14 cellular contexts compared by ENCODE assay signal in genomic region chr7:69839782-69840181, GRCh38.
DNase-seq lines count a peak whose midpoint lies in the region; ATAC-seq and TF ChIP-seq lines count a peak whose summit lies in the region.
"Had no signal": no experiment of that assay in that cellular context is flagged by ENCODE, and none has a peak within 500 bp of the region (broad histone marks: within the 10 kb centered on the region; RNA-seq: fewer than 3 reads in every experiment).

No MANE protein-coding gene starts in this region.

- H3K9me3 Mint-ChIP-seq in neural crest cell, result no peaks in the 10 kb centered on the region

- H3K36me3 Mint-ChIP-seq in neural crest cell (ENCODE audit: low read depth), result no peaks in the 10 kb centered on the region

- peaks cover 52% of the 10 kb centered on the region for H3K4me1 Mint-ChIP-seq in neural crest cell

- H3K27me3 Mint-ChIP-seq in neural crest cell (ENCODE audit: low read depth), result no peaks in the 10 kb centered on the region

- H3K27ac Mint-ChIP-seq in neural crest cell (ENCODE audit: unreplicated experiment), result peak overlapping the region; percentile 81

- DNase-seq in neural crest cell (ENCODE audit: low read depth, low spot score) (no peak), DMS53 treated with DMSO at 0.1 percent for 48 hours (lab: John Stamatoyannopoulos, UW; ENCODE audit: unreplicated experiment) (no peak), nucleus accumbens (lab: John Stamatoyannopoulos, UW) (no peak), NCI-H1092 treated with DMSO at 0.1 percent for 48 hours (lab: John Stamatoyannopoulos, UW) (no peak)
- no peak for DNase-seq in stimulated activated CD4-positive, alpha-beta T cell treated with anti-CD3 and anti-CD28 coated beads, Interleukin-4, amount 100 ng/mL, for 4 hours
- DNase-seq: activated T-cell treated with anti-CD3 and anti-CD28 coated beads, Interleukin-2, amount 50 U/mL, for 4 hours; aorta; BE2C; foreskin keratinocyte; NCI-H146; SHP77 had no signal

- TF ChIP-seq CTCF in neural crest cell (conservative IDR thresholded peaks at IDR 0.05), result no peak

- ATAC-seq in GM18868 (IDR thresholded peaks at IDR 0.05; ENCODE audit: unreplicated experiment), result peak; percentile 40
- peak; percentile 69 for ATAC-seq in HG02588 (IDR thresholded peaks at IDR 0.05; ENCODE audit: unreplicated experiment)
- ATAC-seq in HG03439 (IDR thresholded peaks at IDR 0.05; ENCODE audit: unreplicated experiment), result peak; percentile 48
- ATAC-seq: activated T-cell treated with anti-CD3 and anti-CD28 coated beads, Interleukin-2, amount 50 U/mL, for 4 hours; foreskin keratinocyte had no signal

- no peak overlapping the region for H3K4me3 Mint-ChIP-seq in neural crest cell
- H3K4me3 Mint-ChIP-seq: activated T-cell treated with anti-CD3 and anti-CD28 coated beads, Interleukin-2, amount 50 U/mL, for 4 hours had no signal
